Comparison of ENCODE assay signal across 10 cellular contexts in the genomic region with DNA sequence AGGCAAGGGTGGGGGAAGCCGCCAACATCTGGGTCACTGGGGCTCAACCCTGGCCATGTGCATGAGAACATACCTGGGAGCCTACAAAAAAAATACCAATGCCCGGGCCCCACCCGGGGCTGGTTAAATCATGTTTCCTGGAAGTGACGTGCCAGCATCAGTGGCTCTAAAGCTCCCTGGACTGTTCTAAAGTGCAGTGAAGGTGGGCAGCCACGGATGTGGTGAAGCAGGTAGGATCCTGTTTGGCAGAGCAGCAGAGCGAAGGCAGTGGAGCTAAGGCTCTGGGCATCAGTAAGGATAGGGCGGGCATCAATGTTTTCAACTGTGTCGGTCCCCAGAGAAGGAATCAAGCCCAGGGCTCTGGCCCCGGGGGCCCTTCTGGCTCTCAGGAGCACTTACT. TPM values are rescaled to one million over a fixed set of nuclear protein-coding genes. Genes with fewer than 3 reads are reported as not detected.
DNase-seq lines count a peak whose midpoint lies in the region; ATAC-seq and TF ChIP-seq lines count a peak whose summit lies in the region.
"Had no signal": no experiment of that assay in that cellular context is flagged by ENCODE, and none has a peak within 500 bp of the region (broad histone marks: within the 10 kb centered on the region; RNA-seq: fewer than 3 reads in every experiment).

No MANE protein-coding gene starts in this region.

- CTCF ChIA-PET in activated naive CD4-positive, alpha-beta T cell treated with anti-CD3 and anti-CD28 coated beads, Interleukin-2, amount 10 ng/mL, durations not matched to agents 7 days and 5 days (lab: Charles Lee) = interaction anchor here (0.8 to 7.4 kb wide), 6 partner anchors 16 to 67 kb away, joined by 3 to 70 read pairs (median 10); no protein-coding TSS in a partner anchor

- no peaks in the 10 kb centered on the region for H3K27me3 ChIP-seq in aorta (ENCODE audit: control insufficient read depth in 1 of 2, insufficient read depth in 2 of 2, low read length in 1 of 2)

- H3K36me3 ChIP-seq in aorta (ENCODE audit: control insufficient read depth in 1 of 2, insufficient read depth in 2 of 2, low read length in 1 of 2) = no peaks in the 10 kb centered on the region

- no peak overlapping the region for H3K27ac ChIP-seq in aorta (ENCODE audit: low read depth in 1 of 2, low read length in 2 of 2)
- H3K27ac ChIP-seq: A549 had no signal

- no peak overlapping the region for H3K4me3 ChIP-seq in aorta (ENCODE audit: low read length in 2 of 2)
- H3K4me3 ChIP-seq: A549 had no signal

- H3K9me3 ChIP-seq in aorta (ENCODE audit: control insufficient read depth, low read length) = no peaks in the 10 kb centered on the region
- H3K9me3 ChIP-seq: A549 had no signal

- peak overlapping the region; percentile 84 for H3K4me3 Mint-ChIP-seq in activated naive CD4-positive, alpha-beta T cell treated with anti-CD3 and anti-CD28 coated beads, Interleukin-2, amount 10 ng/mL, durations not matched to agents 7 days and 5 days
- peak overlapping the region; percentile 88 for H3K4me3 Mint-ChIP-seq in natural killer cell

- H3K4me1 ChIP-seq in aorta (ENCODE audit: control insufficient read depth in 1 of 2, insufficient read depth in 2 of 2, low read length in 2 of 2) = no peaks in the 10 kb centered on the region

- no peak for TF ChIP-seq CTCF in natural killer cell (IDR thresholded peaks at IDR 0.05)

- H3K27ac Mint-ChIP-seq in activated naive CD4-positive, alpha-beta T cell treated with anti-CD3 and anti-CD28 coated beads, Interleukin-2, amount 10 ng/mL, durations not matched to agents 7 days and 5 days = peak overlapping the region; percentile 99
- H3K27ac Mint-ChIP-seq in natural killer cell = peak overlapping the region; percentile 86 to 90

- intact Hi-C loops in left cardiac atrium (cut with DNase I) (no loop called here), cardiac septum (cut with DNase I) (no loop called here), natural killer cell (cut with micrococcal nuclease) (no loop called here), aorta (cut with DNase I) (no loop called here)

- WGBS in aorta, 2 donors = 83 to 85% methylated on average over 9 of the region's 9 CpGs

- DNase-seq in left cardiac atrium (no peak), cardiac septum (ENCODE audit: low spot score) (no peak), natural killer cell (no peak), aorta (no peak), NCI-H2171 treated with DMSO at 0.1 percent for 48 hours (lab: John Stamatoyannopoulos, UW) (no peak)
- DNase-seq in activated naive CD4-positive, alpha-beta T cell treated with anti-CD3 and anti-CD28 coated beads, Interleukin-2, amount 10 ng/mL, durations not matched to agents 7 days and 5 days = peak; percentile 89
- DNase-seq: mesendoderm had no signal

- H3K36me3 Mint-ChIP-seq in activated naive CD4-positive, alpha-beta T cell treated with anti-CD3 and anti-CD28 coated beads, Interleukin-2, amount 10 ng/mL, durations not matched to agents 7 days and 5 days = peaks cover 73% of the 10 kb centered on the region
- no peaks in the 10 kb centered on the region for H3K36me3 Mint-ChIP-seq in natural killer cell

- ATAC-seq in left cardiac atrium (peak; percentile 10 to 12), natural killer cell (no peak), aorta (ENCODE audit: low FRiP score) (peak; percentile 11), HG03108 (IDR thresholded peaks at IDR 0.05; ENCODE audit: unreplicated experiment) (no peak), HG03521 (IDR thresholded peaks at IDR 0.05; ENCODE audit: unreplicated experiment) (no peak)

- peaks cover 96% of the 10 kb centered on the region for H3K4me1 Mint-ChIP-seq in activated naive CD4-positive, alpha-beta T cell treated with anti-CD3 and anti-CD28 coated beads, Interleukin-2, amount 10 ng/mL, durations not matched to agents 7 days and 5 days
- H3K4me1 Mint-ChIP-seq in natural killer cell = peaks cover 76 to 78% of the 10 kb centered on the region in 2 donors

- no peaks in the 10 kb centered on the region for H3K27me3 Mint-ChIP-seq in activated naive CD4-positive, alpha-beta T cell treated with anti-CD3 and anti-CD28 coated beads, Interleukin-2, amount 10 ng/mL, durations not matched to agents 7 days and 5 days
- no peaks in the 10 kb centered on the region for H3K27me3 Mint-ChIP-seq in natural killer cell (ENCODE audit: low read depth in 2 of 2)

- H3K9me3 Mint-ChIP-seq in activated naive CD4-positive, alpha-beta T cell treated with anti-CD3 and anti-CD28 coated beads, Interleukin-2, amount 10 ng/mL, durations not matched to agents 7 days and 5 days = no peaks in the 10 kb centered on the region
- no peaks in the 10 kb centered on the region for H3K9me3 Mint-ChIP-seq in natural killer cell

RNA-seq across cellular contexts. Expression of a gene that starts 0.5 kb away (rescaled TPM):
- total RNA-seq in left cardiac atrium (1 to 10 TPM in 1 of 2 donors, under 1 TPM in 1; 0.94 to 1.8 TPM), cardiac septum (3.4 TPM), natural killer cell (10 to 100 TPM in 2 of 3 donors, 1 to 10 TPM in 1; 7.6 to 24.0 (median 15.7) TPM), aorta (1 to 10 TPM in 1 of 2 donors, under 1 TPM in 1; 0.84 to 6.3 TPM)
- under 1 TPM in 1 of 2 donors, not detected in 1; 0.10 TPM for polyA plus RNA-seq in aorta

Comparison
In these comparisons a context has a peak if more than half of its experiments do, and no peak if none do; other contexts are left out.
1. ATAC-seq: peak in left cardiac atrium (2 of 2) and aorta (single experiment); none in natural killer cell (0 of 3), HG03108 (single experiment) and HG03521 (single experiment).